12 cellular contexts compared by ENCODE assay signal in genomic region chr11:9859491-9860305, GRCh38.
A peak's percentile ranks its signal among the peaks of the same experiment; 100 is the strongest.
DNase-seq lines count a peak whose midpoint lies in the region; ATAC-seq, FAIRE-seq and TF ChIP-seq lines count a peak whose summit lies in the region.
"Had no signal": no experiment of that assay in that cellular context is flagged by ENCODE, and none has a peak within 500 bp of the region (broad histone marks: within the 10 kb centered on the region; RNA-seq: fewer than 3 reads in every experiment).

No MANE protein-coding gene starts in this region.

- POLR2A ChIA-PET in PC-9 (lab: Charles Lee; ENCODE audit: unreplicated experiment) = no interaction called here

- TF ChIP-seq CTCF in VCaP (conservative IDR thresholded peaks at IDR 0.05) = no peak
- TF ChIP-seq CTCF in fibroblast of pulmonary artery (IDR thresholded peaks at IDR 0.05; ENCODE audit: low read length, missing control alignments) = no peak
- no peak for TF ChIP-seq CTCF in PC-9 (conservative IDR thresholded peaks at IDR 0.05)
- TF ChIP-seq CTCF in lower lobe of right lung (IDR thresholded peaks at IDR 0.05) = no peak

- peak; percentile 58 for FAIRE-seq in A204.1 (lab: Jason Lieb, UNC)

- H3K27me3 ChIP-seq in PC-9 (ENCODE audit: insufficient read depth, low read depth) (no peaks in the 10 kb centered on the region), lower lobe of right lung (ENCODE audit: low read depth) (no peaks in the 10 kb centered on the region)

- H3K79me2 ChIP-seq in PC-9 (ENCODE audit: low read depth) = no peaks in the 10 kb centered on the region

- H2AFZ ChIP-seq in PC-9 = no peak overlapping the region

- H3K27ac ChIP-seq in VCaP (peak overlapping the region; percentile 74), PC-9 (no peak overlapping the region), lower lobe of right lung (no peak overlapping the region)

- no peak overlapping the region for H3K4me2 ChIP-seq in PC-9

- BruUV-seq in PC-9 (replicated peaks; lab: Mats Ljungman, UMichigan) = no TSS peak

- H3K4me1 ChIP-seq in PC-9 (replicated peaks; ENCODE audit: insufficient read depth) (no peaks in the 10 kb centered on the region), lower lobe of right lung (peaks cover 22% of the 10 kb centered on the region)

- H3K9me2 ChIP-seq in PC-9 (ENCODE audit: insufficient read depth) = no peaks in the 10 kb centered on the region

- peak; percentile 51 for DNase-seq in ELR (ENCODE audit: low read depth)
- peak; percentile 29 for DNase-seq in fibroblast of pulmonary artery (ENCODE audit: low read depth)
- DNase-seq in PC-9 = no peak
- DNase-seq in mesenteric fat pad (ENCODE audit: low spot score) = no peak
- no peak for DNase-seq in NCI-H2107 treated with DMSO at 0.1 percent for 48 hours (lab: John Stamatoyannopoulos, UW; ENCODE audit: unreplicated experiment)
- no peak for DNase-seq in lower lobe of right lung
- DNase-seq: aorta; H9; NCI-H226; stimulated activated CD4-positive, alpha-beta T cell treated with anti-CD3 and anti-CD28 coated beads, Interleukin-2, amount 100 ng/mL, for 24 hours had no signal

- no peaks in the 10 kb centered on the region for H3K9me3 ChIP-seq in PC-9 (ENCODE audit: insufficient read depth, low read depth)
- no peaks in the 10 kb centered on the region for H3K9me3 ChIP-seq in lower lobe of right lung

- no peak for ATAC-seq in lower lobe of right lung

- H3K36me3 ChIP-seq in PC-9 (ENCODE audit: low read depth) = no peaks in the 10 kb centered on the region
- H3K36me3 ChIP-seq in lower lobe of right lung = peaks cover 17% of the 10 kb centered on the region

- CTCF ChIA-PET in PC-9 (lab: Charles Lee) = no interaction called here

- intact Hi-C loops in PC-9 (cut with micrococcal nuclease; ENCODE audit: unreplicated experiment) (loop anchor here (5.0 kb wide), 1 partner anchor 102 kb away; no protein-coding TSS in a partner anchor), lower lobe of right lung (cut with DNase I) (no loop called here)

- H3F3A ChIP-seq in PC-9 (ENCODE audit: insufficient read depth, low read depth) = no peaks in the 10 kb centered on the region

- H3K4me3 ChIP-seq in fibroblast of pulmonary artery (replicated peaks; ENCODE audit: low read depth, low read length) (no peak overlapping the region), PC-9 (no peak overlapping the region), lower lobe of right lung (no peak overlapping the region)

- H4K20me1 ChIP-seq in PC-9 (ENCODE audit: insufficient read depth) = no peaks in the 10 kb centered on the region

Comparison
In these comparisons a context has a peak if more than half of its experiments do, and no peak if none do; other contexts are left out.
1. DNase-seq: peak in ELR (single experiment) and fibroblast of pulmonary artery (single experiment); none in PC-9 (0 of 2), mesenteric fat pad (single experiment), NCI-H2107 treated with DMSO at 0.1 percent for 48 hours (single experiment) and lower lobe of right lung (single experiment).